Comparison of ENCODE assay signal across 18 cellular contexts in genomic region chr20:62835931-62836861, GRCh38. TPM values are rescaled to one million over a fixed set of nuclear protein-coding genes. Genes with fewer than 3 reads are reported as not detected.
DNase-seq lines count a peak whose midpoint lies in the region; TF ChIP-seq lines count a peak whose summit lies in the region.
"Had no signal": no experiment of that assay in that cellular context is flagged by ENCODE, and none has a peak within 500 bp of the region (broad histone marks: within the 10 kb centered on the region; RNA-seq: fewer than 3 reads in every experiment).

No MANE protein-coding gene starts in this region.

- no peak for TF ChIP-seq POLR2A in sigmoid colon (IDR thresholded peaks at IDR 0.05)

- no peaks in the 10 kb centered on the region for H3K79me1 ChIP-seq in mesenchymal stem cell (replicated peaks; ENCODE audit: low read length, poor library complexity, severe bottlenecking)

- no peak overlapping the region for H3K4ac ChIP-seq in mesenchymal stem cell (ENCODE audit: low read depth in 1 of 2, low read length in 2 of 2)

- H3K27me3 ChIP-seq in sigmoid colon, result peaks cover 0 to 35% (median 21%) of the 10 kb centered on the region in 3 donors
- peaks cover 7 to 54% of the 10 kb centered on the region in 2 experiments for H3K27me3 ChIP-seq in mesenchymal stem cell (ENCODE audit: control insufficient read depth in 1 of 2, insufficient read depth in 1 of 2, low read length in 2 of 2)
- H3K27me3 ChIP-seq in effector memory CD4-positive, alpha-beta T cell (replicated peaks; ENCODE audit: control insufficient read depth, insufficient read depth, low read length, poor library complexity, severe bottlenecking), result no peaks in the 10 kb centered on the region
- H3K27me3 ChIP-seq: testis had no signal

- no peak overlapping the region for H2AFZ ChIP-seq in mesenchymal stem cell (ENCODE audit: low read depth, low read length)

- H3K18ac ChIP-seq in mesenchymal stem cell (ENCODE audit: low read depth in 1 of 2, low read length in 2 of 2), result no peak overlapping the region

- H3K9ac ChIP-seq in mesenchymal stem cell (ENCODE audit: low read length), result no peak overlapping the region

- no peak overlapping the region for H2AK5ac ChIP-seq in mesenchymal stem cell (ENCODE audit: low read length, severe bottlenecking)

- H3K9me3 ChIP-seq in sigmoid colon (no peaks in the 10 kb centered on the region), mesenchymal stem cell (ENCODE audit: control insufficient read depth, low read length) (no peaks in the 10 kb centered on the region)
- no peaks in the 10 kb centered on the region for H3K9me3 ChIP-seq in effector memory CD4-positive, alpha-beta T cell (ENCODE audit: control insufficient read depth, low read length)
- H3K9me3 ChIP-seq: lower lobe of right lung, testis had no signal

- H3K4me2 ChIP-seq in mesenchymal stem cell (ENCODE audit: low read length, poor library complexity, severe bottlenecking), result no peak overlapping the region

- peak; percentile 29 for DNase-seq in DMS53 (lab: John Stamatoyannopoulos, UW)
- no peak for DNase-seq in DMS53 treated with DMSO at 0.1 percent for 48 hours (lab: John Stamatoyannopoulos, UW; ENCODE audit: unreplicated experiment)
- peak in 33 of 42 donors; percentile 43 to 84 (median 60) for DNase-seq in head of caudate nucleus
- DNase-seq in sigmoid colon, result peak; percentile 65
- no peak for DNase-seq in mesenchymal stem cell
- DNase-seq in AML-193 (lab: John Stamatoyannopoulos, UW), result no peak
- DNase-seq in effector memory CD4-positive, alpha-beta T cell, result no peak
- DNase-seq: activated effector memory CD4-positive, alpha-beta T cell treated with Interleukin-2 at 50 U/mL for 16 hours; amygdala; cortex of kidney; lower lobe of right lung; NCI-H2029 treated with DMSO at 0.1 percent for 48 hours; NCI-H526; retina; stimulated activated CD4-positive, alpha-beta T cell treated with anti-CD3 and anti-CD28 coated beads, Interleukin-4, amount 100 ng/mL, for 1 hour; stimulated activated CD8-positive, alpha-beta memory T cell treated with anti-CD3 and anti-CD28 coated beads, Interleukin-4, amount 100 ng/mL, for 48 hours; testis had no signal

- TF ChIP-seq CTCF in VCaP (conservative IDR thresholded peaks at IDR 0.05) (no peak), sigmoid colon (IDR thresholded peaks at IDR 0.05) (no peak)

- no peak overlapping the region for H2BK5ac ChIP-seq in mesenchymal stem cell (ENCODE audit: low read depth, low read length, poor library complexity, severe bottlenecking)

- 76 to 78% methylated on average over 52 of the region's 52 CpGs for WGBS in sigmoid colon, 2 donors
- WGBS in mesenchymal stem cell, result 83% methylated on average over 52 of the region's 52 CpGs

- TF ChIP-seq EP300 in sigmoid colon (IDR thresholded peaks at IDR 0.05), result no peak

- H2BK120ac ChIP-seq in mesenchymal stem cell (ENCODE audit: low read depth, low read length), result no peak overlapping the region

- H4K91ac ChIP-seq in mesenchymal stem cell (ENCODE audit: low read length), result no peak overlapping the region

- no peak overlapping the region for H2BK12ac ChIP-seq in mesenchymal stem cell (ENCODE audit: low read length in 2 of 2)

- H3K23ac ChIP-seq in mesenchymal stem cell (ENCODE audit: low read length in 2 of 2), result no peak overlapping the region

- no peak overlapping the region for H3K14ac ChIP-seq in mesenchymal stem cell (ENCODE audit: low read length in 2 of 2)

- no peak overlapping the region for H4K8ac ChIP-seq in mesenchymal stem cell (ENCODE audit: low read length)

- H3K36me3 ChIP-seq in sigmoid colon, result no peaks in the 10 kb centered on the region
- H3K36me3 ChIP-seq in mesenchymal stem cell (ENCODE audit: control insufficient read depth in 1 of 2, insufficient read depth in 2 of 2, low read depth in 1 of 2, low read length in 2 of 2), result no peaks in the 10 kb centered on the region
- no peaks in the 10 kb centered on the region for H3K36me3 ChIP-seq in effector memory CD4-positive, alpha-beta T cell (ENCODE audit: control insufficient read depth, insufficient read depth, low read length)
- H3K36me3 ChIP-seq: lower lobe of right lung had no signal

- H2BK15ac ChIP-seq in mesenchymal stem cell (ENCODE audit: low read depth, poor library complexity, severe bottlenecking), result no peak overlapping the region

- H3K27ac ChIP-seq in VCaP (peak overlapping the region; percentile 52; the same call in 1 of the 2 replicates), sigmoid colon (no peak overlapping the region), mesenchymal stem cell (ENCODE audit: low read length, poor library complexity, severe bottlenecking) (no peak overlapping the region)
- H3K27ac ChIP-seq in effector memory CD4-positive, alpha-beta T cell (ENCODE audit: insufficient read depth, low read length, poor library complexity, severe bottlenecking), result no peak overlapping the region
- H3K27ac ChIP-seq: lower lobe of right lung, testis had no signal

- H3K4me1 ChIP-seq in sigmoid colon (peaks cover 0 to 20% (median 15%) of the 10 kb centered on the region in 4 donors), mesenchymal stem cell (ENCODE audit: control insufficient read depth, insufficient read depth, low read depth, low read length) (peaks cover 11% of the 10 kb centered on the region)
- H3K4me1 ChIP-seq in effector memory CD4-positive, alpha-beta T cell (ENCODE audit: control insufficient read depth, insufficient read depth, low read length, poor library complexity, severe bottlenecking), result no peaks in the 10 kb centered on the region
- H3K4me1 ChIP-seq: testis had no signal

- no peak overlapping the region for H3K4me3 ChIP-seq in sigmoid colon
- H3K4me3 ChIP-seq in mesenchymal stem cell (ENCODE audit: insufficient read depth in 1 of 2, low read depth in 1 of 2, low read length in 2 of 2), result no peak overlapping the region
- H3K4me3 ChIP-seq in effector memory CD4-positive, alpha-beta T cell (ENCODE audit: insufficient read depth, low read depth, low read length, poor library complexity, severe bottlenecking), result no peak overlapping the region
- H3K4me3 ChIP-seq: lower lobe of right lung, testis had no signal

- intact Hi-C loops in head of caudate nucleus (cut with DNase I) (no loop called here), sigmoid colon (cut with DNase I) (no loop called here)

RNA-seq across cellular contexts. Expression of gene COL9A3, which starts 19.3 kb away (rescaled TPM):
- 10 to 100 TPM in 2 of 4 donors, 1 to 10 TPM in 2; 3.5 to 20.8 (median 10.8) TPM for total RNA-seq in sigmoid colon
- polyA plus RNA-seq in sigmoid colon, result 1 to 10 TPM; 1.8 to 5.8 (median 4.4) TPM
- polyA plus RNA-seq in mesenchymal stem cell (2013, experiment 1 of 2), result 0.79 TPM
- 0.44 TPM for polyA plus RNA-seq in mesenchymal stem cell (2013, experiment 2 of 2)

RNA-seq across cellular contexts. Expression of gene TCFL5, which starts 25.4 kb away (rescaled TPM):
- total RNA-seq in sigmoid colon, result 10 to 100 TPM in 2 of 4 donors, 1 to 10 TPM in 2; 8.1 to 16.9 (median 12.1) TPM
- polyA plus RNA-seq in sigmoid colon, result 1 to 10 TPM; 2.3 to 7.8 (median 3.8) TPM
- polyA plus RNA-seq in mesenchymal stem cell (2013, experiment 1 of 2), result 6.1 TPM
- polyA plus RNA-seq in mesenchymal stem cell (2013, experiment 2 of 2), result 6.9 TPM

RNA-seq across cellular contexts. Expression of gene OGFR, which starts 31.6 kb away (rescaled TPM):
- 10 to 100 TPM; 44.7 to 61.5 (median 48.6) TPM for total RNA-seq in sigmoid colon
- polyA plus RNA-seq in sigmoid colon, result 10 to 100 TPM; 22.2 to 64.8 (median 43.7) TPM
- polyA plus RNA-seq in mesenchymal stem cell (2013, experiment 1 of 2), result 28.3 TPM
- polyA plus RNA-seq in mesenchymal stem cell (2013, experiment 2 of 2), result 27.4 TPM

RNA-seq across cellular contexts. Expression of gene MRGBP, which starts 39.9 kb away (rescaled TPM):
- 10 to 100 TPM in 3 of 4 donors, 1 to 10 TPM in 1; 7.1 to 16.0 (median 12.4) TPM for total RNA-seq in sigmoid colon
- 10 to 100 TPM in 2 of 3 donors, 1 to 10 TPM in 1; 8.1 to 11.2 (median 10.2) TPM for polyA plus RNA-seq in sigmoid colon
- polyA plus RNA-seq in mesenchymal stem cell (2013, experiment 1 of 2), result 14.2 TPM
- polyA plus RNA-seq in mesenchymal stem cell (2013, experiment 2 of 2), result 14.5 TPM

Comparison
In these comparisons a context has a peak if more than half of its experiments do, and no peak if none do; other contexts are left out.
1. DNase-seq: peak in DMS53 (single experiment), head of caudate nucleus (33 of 42) and sigmoid colon (single experiment); none in DMS53 treated with DMSO at 0.1 percent for 48 hours (single experiment), mesenchymal stem cell (single experiment), AML-193 (0 of 2) and effector memory CD4-positive, alpha-beta T cell (0 of 3).